ENCODE assay signal across 14 cellular contexts in genomic region chr4:133581971-133582619, GRCh38.
"Had no signal": no experiment of that assay in that cellular context is flagged by ENCODE, and none has a peak within 500 bp of the region (broad histone marks: within the 10 kb centered on the region; RNA-seq: fewer than 3 reads in every experiment).

No MANE protein-coding gene starts in this region.

- FAIRE-seq: urothelium cell line had no signal

- DNase-seq: activated CD4-positive, alpha-beta T cell treated with anti-CD3 and anti-CD28 coated beads, Interleukin-2, amount 10 ng/mL, durations not matched to agents 7 days and 5 days; activated CD8-positive, alpha-beta memory T cell treated with anti-CD3 and anti-CD28 coated beads, Interleukin-2, amount 50 U/mL, for 48 hours; activated gamma-delta T cell; activated T-cell treated with anti-CD3 and anti-CD28 coated beads, Interleukin-2, amount 50 U/mL, for 72 hours; aorta; heart right ventricle; islet precursor cell; naive B cell; psoas muscle; sigmoid colon; stimulated activated CD4-positive, alpha-beta T cell treated with anti-CD3 and anti-CD28 coated beads, Interleukin-2, amount 100 ng/mL, for 24 hours; T-helper 9 cell; thyroid gland had no signal
